In genomic region chr15:76196286-76196948, GRCh38 we compare ENCODE assay signal across 1 cellular context.
TF ChIP-seq lines count a peak whose summit lies in the region.

No MANE protein-coding gene starts in this region.

TF ChIP-seq in HepG2, 621 proteins besides CTCF, POLR2A, EP300 and RAD21 (continued from another document and continues in another):
- no peak for TF ChIP-seq ZNF251 (CRISPR knock-in tag; IDR thresholded peaks at IDR 0.05)
- TF ChIP-seq SPEN (CRISPR knock-in tag; IDR thresholded peaks at IDR 0.05; ENCODE audit: low read depth) = peak; percentile 71; the same call in 1 of the 2 replicates
- peak; percentile 46; the same call in 1 of the 2 replicates for TF ChIP-seq KAT8 (CRISPR knock-in tag; IDR thresholded peaks at IDR 0.05)
- peak; percentile 12 for TF ChIP-seq YY1 (IDR thresholded peaks at IDR 0.05; ENCODE audit: insufficient read depth, insufficient replicate concordance, low read depth, low read length)
- peak; percentile 50; the same call in 1 of the 2 replicates for TF ChIP-seq TFDP1 (CRISPR knock-in tag; IDR thresholded peaks at IDR 0.05; ENCODE audit: borderline replicate concordance)
- 0 out of 2 replicates have a peak, but pooled peaks have one; percentile 21 for TF ChIP-seq ZNF782 (CRISPR knock-in tag; IDR thresholded peaks at IDR 0.05; ENCODE audit: borderline replicate concordance)
- peak; percentile 38; the same call in 1 of the 2 replicates for TF ChIP-seq HNF4A (CRISPR knock-in tag; IDR thresholded peaks at IDR 0.05)
- TF ChIP-seq NR2F6 (IDR thresholded peaks at IDR 0.05) = peak; percentile 46; the same call in 1 of the 2 replicates
- peak; percentile 73 for TF ChIP-seq NR2F6 (CRISPR knock-in tag; IDR thresholded peaks at IDR 0.05)
- TF ChIP-seq MBNL3 (CRISPR knock-in tag; conservative IDR thresholded peaks at IDR 0.05) = no peak
- no peak for TF ChIP-seq ZNF704 (CRISPR knock-in tag; IDR thresholded peaks at IDR 0.05; ENCODE audit: borderline replicate concordance)
- TF ChIP-seq MED1 (CRISPR knock-in tag; IDR thresholded peaks at IDR 0.05) = peak; percentile 55; the same call in 1 of the 2 replicates
- no peak for TF ChIP-seq NFIC (IDR thresholded peaks at IDR 0.05; ENCODE audit: low read length)
- peak; percentile 1 for TF ChIP-seq ZNF883 (CRISPR knock-in tag; IDR thresholded peaks at IDR 0.05; ENCODE audit: not compliant biosample characterization)
- peak; percentile 52; the same call in 1 of the 2 replicates for TF ChIP-seq ZBTB20 (CRISPR knock-in tag; IDR thresholded peaks at IDR 0.05; ENCODE audit: borderline replicate concordance, low read depth)
- 0 out of 2 replicates have a peak, but pooled peaks have one; percentile 34 for TF ChIP-seq REPIN1 (CRISPR knock-in tag; IDR thresholded peaks at IDR 0.05; ENCODE audit: borderline replicate concordance, low read depth)
- TF ChIP-seq SKIL (CRISPR knock-in tag; IDR thresholded peaks at IDR 0.05; ENCODE audit: borderline replicate concordance) = peak; percentile 78; the same call in 1 of the 2 replicates
- 0 out of 2 replicates have a peak, but pooled peaks have one; percentile 14 for TF ChIP-seq KDM1A (CRISPR knock-in tag; IDR thresholded peaks at IDR 0.05)
- no peak for TF ChIP-seq ADNP (CRISPR knock-in tag; IDR thresholded peaks at IDR 0.05)
- TF ChIP-seq, protein P1, sequence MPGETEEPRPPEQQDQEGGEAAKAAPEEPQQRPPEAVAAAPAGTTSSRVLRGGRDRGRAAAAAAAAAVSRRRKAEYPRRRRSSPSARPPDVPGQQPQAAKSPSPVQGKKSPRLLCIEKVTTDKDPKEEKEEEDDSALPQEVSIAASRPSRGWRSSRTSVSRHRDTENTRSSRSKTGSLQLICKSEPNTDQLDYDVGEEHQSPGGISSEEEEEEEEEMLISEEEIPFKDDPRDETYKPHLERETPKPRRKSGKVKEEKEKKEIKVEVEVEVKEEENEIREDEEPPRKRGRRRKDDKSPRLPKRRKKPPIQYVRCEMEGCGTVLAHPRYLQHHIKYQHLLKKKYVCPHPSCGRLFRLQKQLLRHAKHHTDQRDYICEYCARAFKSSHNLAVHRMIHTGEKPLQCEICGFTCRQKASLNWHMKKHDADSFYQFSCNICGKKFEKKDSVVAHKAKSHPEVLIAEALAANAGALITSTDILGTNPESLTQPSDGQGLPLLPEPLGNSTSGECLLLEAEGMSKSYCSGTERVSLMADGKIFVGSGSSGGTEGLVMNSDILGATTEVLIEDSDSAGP (CRISPR knock-in tag; IDR thresholded peaks at IDR 0.05; ENCODE audit: borderline replicate concordance) = peak; percentile 57; the same call in 1 of the 2 replicates
- TF ChIP-seq PHB2 (IDR thresholded peaks at IDR 0.05; ENCODE audit: partially characterized antibody) = no peak
- no peak; the same call in 1 of the 2 replicates for TF ChIP-seq KDM3A (CRISPR knock-in tag; IDR thresholded peaks at IDR 0.05; ENCODE audit: low read depth)
- peak; percentile 35; the same call in 1 of the 2 replicates for TF ChIP-seq ELF1 (CRISPR knock-in tag; IDR thresholded peaks at IDR 0.05)
- TF ChIP-seq MYC (CRISPR knock-in tag; IDR thresholded peaks at IDR 0.05; ENCODE audit: borderline replicate concordance) = peak; percentile 55; the same call in 1 of the 2 replicates
- TF ChIP-seq ZNF354B (CRISPR knock-in tag; IDR thresholded peaks at IDR 0.05) = no peak
- TF ChIP-seq ZNF841 (CRISPR knock-in tag; IDR thresholded peaks at IDR 0.05; ENCODE audit: borderline replicate concordance) = no peak
- peak; percentile 57 for TF ChIP-seq XRCC5 (optimal IDR thresholded peaks at IDR 0.05; ENCODE audit: low read length)
- TF ChIP-seq GATAD2A (CRISPR knock-in tag; IDR thresholded peaks at IDR 0.05) = peak; percentile 80
- no peak for TF ChIP-seq SIX1 (CRISPR knock-in tag; IDR thresholded peaks at IDR 0.05; ENCODE audit: borderline replicate concordance)
- TF ChIP-seq U2AF2 (IDR thresholded peaks at IDR 0.05; ENCODE audit: low read depth, low read length) = no peak
- TF ChIP-seq, protein P2, sequence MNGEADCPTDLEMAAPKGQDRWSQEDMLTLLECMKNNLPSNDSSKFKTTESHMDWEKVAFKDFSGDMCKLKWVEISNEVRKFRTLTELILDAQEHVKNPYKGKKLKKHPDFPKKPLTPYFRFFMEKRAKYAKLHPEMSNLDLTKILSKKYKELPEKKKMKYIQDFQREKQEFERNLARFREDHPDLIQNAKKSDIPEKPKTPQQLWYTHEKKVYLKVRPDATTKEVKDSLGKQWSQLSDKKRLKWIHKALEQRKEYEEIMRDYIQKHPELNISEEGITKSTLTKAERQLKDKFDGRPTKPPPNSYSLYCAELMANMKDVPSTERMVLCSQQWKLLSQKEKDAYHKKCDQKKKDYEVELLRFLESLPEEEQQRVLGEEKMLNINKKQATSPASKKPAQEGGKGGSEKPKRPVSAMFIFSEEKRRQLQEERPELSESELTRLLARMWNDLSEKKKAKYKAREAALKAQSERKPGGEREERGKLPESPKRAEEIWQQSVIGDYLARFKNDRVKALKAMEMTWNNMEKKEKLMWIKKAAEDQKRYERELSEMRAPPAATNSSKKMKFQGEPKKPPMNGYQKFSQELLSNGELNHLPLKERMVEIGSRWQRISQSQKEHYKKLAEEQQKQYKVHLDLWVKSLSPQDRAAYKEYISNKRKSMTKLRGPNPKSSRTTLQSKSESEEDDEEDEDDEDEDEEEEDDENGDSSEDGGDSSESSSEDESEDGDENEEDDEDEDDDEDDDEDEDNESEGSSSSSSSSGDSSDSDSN (CRISPR knock-in tag; IDR thresholded peaks at IDR 0.05) = no peak
- TF ChIP-seq KLF16 (CRISPR knock-in tag; IDR thresholded peaks at IDR 0.05) = 0 out of 4 replicates have a peak, but pooled peaks of 1 of the 2 experiments have one; percentile 59
- TF ChIP-seq IRF2 (CRISPR knock-in tag; IDR thresholded peaks at IDR 0.05) = peak; percentile 76; the same call in 1 of the 2 replicates
- TF ChIP-seq HBP1 (CRISPR knock-in tag; IDR thresholded peaks at IDR 0.05; ENCODE audit: low read depth) = peak; percentile 29; the same call in 1 of the 2 replicates
- TF ChIP-seq RFXANK (CRISPR knock-in tag; IDR thresholded peaks at IDR 0.05) = 0 out of 2 replicates have a peak, but pooled peaks have one; percentile 27
- peak; percentile 72; the same call in 1 of the 2 replicates for TF ChIP-seq ZBTB43 (CRISPR knock-in tag; conservative IDR thresholded peaks at IDR 0.05)
- TF ChIP-seq ARID2 (CRISPR knock-in tag; IDR thresholded peaks at IDR 0.05; ENCODE audit: borderline replicate concordance) = no peak
- peak; percentile 72; the same call in 1 of the 2 replicates for TF ChIP-seq ZNF280D (CRISPR knock-in tag; IDR thresholded peaks at IDR 0.05)
- TF ChIP-seq, protein P3, sequence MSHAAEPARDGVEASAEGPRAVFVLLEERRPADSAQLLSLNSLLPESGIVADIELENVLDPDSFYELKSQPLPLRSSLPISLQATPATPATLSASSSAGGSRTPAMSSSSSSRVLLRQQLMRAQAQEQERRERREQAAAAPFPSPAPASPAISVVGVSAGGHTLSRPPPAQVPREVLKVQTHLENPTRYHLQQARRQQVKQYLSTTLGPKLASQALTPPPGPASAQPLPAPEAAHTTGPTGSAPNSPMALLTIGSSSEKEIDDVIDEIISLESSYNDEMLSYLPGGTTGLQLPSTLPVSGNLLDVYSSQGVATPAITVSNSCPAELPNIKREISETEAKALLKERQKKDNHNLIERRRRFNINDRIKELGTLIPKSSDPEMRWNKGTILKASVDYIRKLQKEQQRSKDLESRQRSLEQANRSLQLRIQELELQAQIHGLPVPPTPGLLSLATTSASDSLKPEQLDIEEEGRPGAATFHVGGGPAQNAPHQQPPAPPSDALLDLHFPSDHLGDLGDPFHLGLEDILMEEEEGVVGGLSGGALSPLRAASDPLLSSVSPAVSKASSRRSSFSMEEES (CRISPR knock-in tag; IDR thresholded peaks at IDR 0.05) = peak; percentile 70; the same call in 1 of the 2 replicates
- TF ChIP-seq NR2C2 (CRISPR knock-in tag; IDR thresholded peaks at IDR 0.05; ENCODE audit: borderline replicate concordance) = 0 out of 2 replicates have a peak, but pooled peaks have one; percentile 10
- TF ChIP-seq, protein P4, sequence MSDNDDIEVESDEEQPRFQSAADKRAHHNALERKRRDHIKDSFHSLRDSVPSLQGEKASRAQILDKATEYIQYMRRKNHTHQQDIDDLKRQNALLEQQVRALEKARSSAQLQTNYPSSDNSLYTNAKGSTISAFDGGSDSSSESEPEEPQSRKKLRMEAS (IDR thresholded peaks at IDR 0.05) = peak; percentile 83
- TF ChIP-seq ZNF205 (CRISPR knock-in tag; IDR thresholded peaks at IDR 0.05) = peak; percentile 58; the same call in 1 of the 2 replicates
- TF ChIP-seq ASH2L (IDR thresholded peaks at IDR 0.05; ENCODE audit: insufficient read length, low read depth, low read length) = peak; percentile 32
- TF ChIP-seq ZSCAN12 (CRISPR knock-in tag; IDR thresholded peaks at IDR 0.05) = no peak
